Comparison of ENCODE assay signal across 8 cellular contexts in the genomic region with DNA sequence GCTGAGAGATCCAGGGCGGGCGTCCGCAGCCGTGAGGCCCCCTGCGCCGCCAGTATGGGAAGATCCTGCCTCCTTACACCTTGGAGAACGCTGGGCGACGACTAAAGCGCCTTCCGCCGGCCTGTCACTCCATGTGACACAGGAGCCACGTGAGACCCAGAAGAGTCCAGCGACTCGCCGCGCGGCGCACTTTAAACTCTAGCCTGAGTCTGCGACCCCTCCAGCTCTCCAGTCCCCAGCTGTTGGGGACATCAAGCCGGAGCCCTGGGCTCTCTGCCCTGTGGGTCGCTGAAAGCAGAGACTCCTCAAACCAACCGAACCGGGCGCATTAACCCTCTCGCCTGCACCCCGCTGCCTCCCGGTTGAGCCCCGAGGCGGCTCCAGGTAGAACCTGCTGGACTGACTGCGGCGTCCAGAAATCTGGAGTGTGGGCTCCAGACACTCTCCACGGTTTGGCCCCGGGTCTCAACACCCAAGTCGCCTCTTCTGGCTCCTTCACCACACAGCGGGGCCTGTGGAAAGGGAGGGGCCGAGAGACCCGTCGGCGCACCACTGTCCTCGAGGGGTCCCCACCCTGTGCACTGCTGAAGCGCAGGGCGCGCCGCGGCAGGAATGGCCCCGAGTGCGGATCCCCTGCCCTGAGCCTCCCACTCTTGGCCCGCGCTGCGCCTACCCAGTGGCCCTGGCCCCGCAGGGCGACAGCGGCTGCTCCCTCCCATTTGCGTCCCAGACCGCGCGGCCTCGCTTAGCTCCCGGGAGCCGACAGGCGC. TPM values are rescaled to one million over a fixed set of nuclear protein-coding genes. Genes with fewer than 3 reads are reported as not detected.
A peak's percentile ranks its signal among the peaks of the same experiment; 100 is the strongest.
DNase-seq lines count a peak whose midpoint lies in the region; ATAC-seq, FAIRE-seq and TF ChIP-seq lines count a peak whose summit lies in the region.

No MANE protein-coding gene starts in this region.

- H3K4me1 ChIP-seq in astrocyte (ENCODE audit: insufficient read depth, low read length) = peaks cover 23% of the 10 kb centered on the region
- peaks cover 15 to 50% of the 10 kb centered on the region in 2 donors for H3K4me1 ChIP-seq in left lung

- H3K4me2 ChIP-seq in astrocyte (ENCODE audit: low read length) = peak overlapping the region; percentile 97

- no peaks in the 10 kb centered on the region for H3K4me1 Mint-ChIP-seq in astrocyte (ENCODE audit: low read depth, unreplicated experiment)

- no peak overlapping the region for H3K9ac ChIP-seq in astrocyte (ENCODE audit: low read length)

- no peaks in the 10 kb centered on the region for H3K36me3 ChIP-seq in astrocyte (ENCODE audit: insufficient read depth, low read length)
- H3K36me3 ChIP-seq in left lung = no peaks in the 10 kb centered on the region

- no peaks in the 10 kb centered on the region for H4K20me1 ChIP-seq in astrocyte (ENCODE audit: insufficient read depth, low read length)

- H2AFZ ChIP-seq in astrocyte (ENCODE audit: low read depth, low read length) = peak overlapping the region; percentile 54

- H3K27ac ChIP-seq in astrocyte (ENCODE audit: low read depth, low read length) = no peak overlapping the region
- H3K27ac ChIP-seq in left lung = no peak overlapping the region

- H3K27me3 Mint-ChIP-seq in astrocyte (ENCODE audit: low read depth, unreplicated experiment) = peaks cover 32% of the 10 kb centered on the region

- intact Hi-C loops in left lung (cut with DNase I) = loop anchor here in 1 of 2 donors (10.0 kb wide), 1 partner anchor 498 kb away; no protein-coding TSS in a partner anchor

- no peak for FAIRE-seq in astrocyte (lab: Jason Lieb, UNC)

- TF ChIP-seq CTCF in LNCaP clone FGC (IDR thresholded peaks at IDR 0.05; ENCODE audit: control insufficient read depth, extremely low read depth, insufficient read depth) (no peak), astrocyte (IDR thresholded peaks at IDR 0.05; ENCODE audit: insufficient read depth, low read depth, low read length) (no peak), left lung (IDR thresholded peaks at IDR 0.05) (no peak)

- no peak overlapping the region for H3K27ac Mint-ChIP-seq in astrocyte (ENCODE audit: unreplicated experiment)

- DNase-seq in LNCaP clone FGC (ENCODE audit: low read depth) = no peak
- DNase-seq in astrocyte (ENCODE audit: low read depth) = no peak
- DNase-seq in left lung = peak; percentile 66 to 83
- peak; percentile 62 for DNase-seq in stimulated activated CD8-positive, alpha-beta memory T cell treated with anti-CD3 and anti-CD28 coated beads, Interleukin-4, amount 100 ng/mL, for 48 hours
- no peak for DNase-seq in AG20443 (ENCODE audit: low spot score)
- DNase-seq in dermis blood vessel endothelial cell = no peak
- no peak for DNase-seq in HCEC 1CT

- H3K4me3 ChIP-seq in LNCaP clone FGC (ENCODE audit: low read depth, low read length) = 0 out of 2 replicates have a peak overlapping the region, but pooled peaks have one; percentile 2
- H3K4me3 ChIP-seq in astrocyte (ENCODE audit: insufficient read depth, low read depth, low read length) = peak overlapping the region; percentile 21
- H3K4me3 ChIP-seq in left lung = peak overlapping the region; percentile 21 to 69

- no peaks in the 10 kb centered on the region for H3K9me3 Mint-ChIP-seq in astrocyte (ENCODE audit: unreplicated experiment)

- H3K79me2 ChIP-seq in astrocyte (ENCODE audit: insufficient read depth, low read length) = no peaks in the 10 kb centered on the region

- no peaks in the 10 kb centered on the region for H3K36me3 Mint-ChIP-seq in astrocyte (ENCODE audit: low read depth, unreplicated experiment)

- no peak overlapping the region for H3K4me3 Mint-ChIP-seq in astrocyte (ENCODE audit: unreplicated experiment)

- ATAC-seq in left lung (peak; percentile 18), GM21529 (IDR thresholded peaks at IDR 0.05; ENCODE audit: unreplicated experiment) (no peak)

- H3K9me3 ChIP-seq in astrocyte (ENCODE audit: insufficient read depth, low read depth, low read length) (no peaks in the 10 kb centered on the region), left lung (no peaks in the 10 kb centered on the region)

- H3K27me3 ChIP-seq in astrocyte (ENCODE audit: insufficient read depth, low read length) (peaks cover 33% of the 10 kb centered on the region), left lung (peaks cover 25 to 63% of the 10 kb centered on the region in 2 donors)

RNA-seq across cellular contexts. Expression of a gene that starts 1.8 kb away (rescaled TPM):
- total RNA-seq in astrocyte = 3.9 and 5.0 TPM in 2 replicates
- total RNA-seq in left lung = 10 to 100 TPM in 1 of 2 donors, 1 to 10 TPM in 1; 6.0 to 12.6 TPM
- 2.2 and 5.4 TPM in 2 replicates for total RNA-seq in dermis blood vessel endothelial cell

Comparison
In these comparisons a context has a peak if more than half of its experiments do, and no peak if none do; other contexts are left out.
1. DNase-seq: peak in left lung (2 of 2) and stimulated activated CD8-positive, alpha-beta memory T cell treated with anti-CD3 and anti-CD28 coated beads, Interleukin-4, amount 100 ng/mL, for 48 hours (single experiment); none in LNCaP clone FGC (single experiment), astrocyte (single experiment), AG20443 (single experiment), dermis blood vessel endothelial cell (single experiment) and HCEC 1CT (single experiment).
2. Peak in every context shown above with its lines, with median percentiles within 50 percentile points of each other: H3K4me3 ChIP-seq.